In the genomic region with DNA sequence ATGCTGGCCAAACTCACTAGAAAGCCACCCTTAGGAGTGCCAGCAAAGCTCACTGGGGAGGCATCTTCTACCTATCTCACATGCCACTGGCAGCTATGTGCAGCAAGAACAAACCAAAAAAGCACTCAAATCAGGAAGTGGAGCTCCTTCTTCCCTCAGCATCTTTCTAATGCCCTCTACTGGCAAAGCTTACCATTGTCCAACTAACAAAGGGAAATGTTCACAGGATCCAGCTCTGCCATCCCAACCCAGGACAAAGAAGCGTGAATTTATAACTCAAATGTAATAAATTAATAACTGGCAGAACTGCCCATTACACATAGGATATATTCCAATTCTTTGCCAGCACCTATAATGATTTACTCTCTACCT, we compare ENCODE assay signal across 9 cellular contexts. TPM values are rescaled to one million over a fixed set of nuclear protein-coding genes. Genes with fewer than 3 reads are reported as not detected.
DNase-seq lines count a peak whose midpoint lies in the region; ATAC-seq and TF ChIP-seq lines count a peak whose summit lies in the region.
"Had no signal": no experiment of that assay in that cellular context is flagged by ENCODE, and none has a peak within 500 bp of the region (broad histone marks: within the 10 kb centered on the region; RNA-seq: fewer than 3 reads in every experiment).

No MANE protein-coding gene starts in this region.

- H3K9me3 ChIP-seq in WERI-Rb-1 (ENCODE audit: severe bottlenecking) (no peaks in the 10 kb centered on the region), tibial artery (no peaks in the 10 kb centered on the region)
- H3K9me3 ChIP-seq: neutrophil had no signal

- no peaks in the 10 kb centered on the region for H3K36me3 ChIP-seq in WERI-Rb-1
- no peaks in the 10 kb centered on the region for H3K36me3 ChIP-seq in tibial artery
- H3K36me3 ChIP-seq: neutrophil had no signal

- H3K27ac ChIP-seq in WERI-Rb-1 (no peak overlapping the region), tibial artery (no peak overlapping the region)
- H3K27ac ChIP-seq: neutrophil had no signal

- peak; percentile 46 for DNase-seq in DMS 273 (lab: John Stamatoyannopoulos, UW; ENCODE audit: unreplicated experiment)
- no peak for DNase-seq in DMS 273 treated with DMSO at 0.1 percent for 48 hours (lab: John Stamatoyannopoulos, UW)
- peak; percentile 49 for DNase-seq in Jurkat, Clone E6-1 (ENCODE audit: low read depth, low spot score)
- no peak for DNase-seq in WERI-Rb-1
- no peak for DNase-seq in left colon
- no peak for DNase-seq in tibial artery
- DNase-seq in NCI-H526 treated with DMSO at 0.1 percent for 48 hours (lab: John Stamatoyannopoulos, UW): no peak

- no peaks in the 10 kb centered on the region for H3K4me1 ChIP-seq in tibial artery

- no peaks in the 10 kb centered on the region for H3K27me3 ChIP-seq in WERI-Rb-1 (ENCODE audit: insufficient read depth, low read depth, severe bottlenecking)
- no peaks in the 10 kb centered on the region for H3K27me3 ChIP-seq in tibial artery
- H3K27me3 ChIP-seq: neutrophil had no signal

- TF ChIP-seq CTCF in WERI-Rb-1 (IDR thresholded peaks at IDR 0.05; ENCODE audit: low read depth, low read length) (peak; percentile 69), tibial artery (IDR thresholded peaks at IDR 0.05) (peak in 1 of 2 experiments; percentile 21)

- no peak overlapping the region for H3K4me3 ChIP-seq in Jurkat, Clone E6-1 (ENCODE audit: low read length)
- H3K4me3 ChIP-seq in WERI-Rb-1 (ENCODE audit: low read depth, low read length) (no peak overlapping the region), tibial artery (no peak overlapping the region)

- ATAC-seq in GM21447 (IDR thresholded peaks at IDR 0.05; ENCODE audit: unreplicated experiment) (peak; percentile 70), left colon (peak; percentile 37)

- intact Hi-C loops in left colon (cut with DNase I, micrococcal nuclease): no loop called here
- intact Hi-C loops in tibial artery (cut with DNase I; ENCODE audit: low total_unique reads): no loop called here

RNA-seq across cellular contexts. Expression of a gene that starts 38.9 kb away (rescaled TPM):
- 0.86 TPM for polyA plus RNA-seq in Jurkat, Clone E6-1 (2012; ENCODE audit: insufficient read depth, insufficient read length)
- 1 to 10 TPM; 4.2 to 5.6 TPM for total RNA-seq in left colon

RNA-seq across cellular contexts. Expression of a gene that starts 38.9 kb away (rescaled TPM):
- 8.8 TPM for polyA plus RNA-seq in Jurkat, Clone E6-1 (2012; ENCODE audit: insufficient read depth, insufficient read length)
- total RNA-seq in left colon: 10 to 100 TPM; 59.8 to 77.1 TPM

Comparison
In these comparisons a context has a peak if more than half of its experiments do, and no peak if none do; other contexts are left out.
1. DNase-seq: peak in DMS 273 (single experiment) and Jurkat, Clone E6-1 (single experiment); none in DMS 273 treated with DMSO at 0.1 percent for 48 hours (single experiment), WERI-Rb-1 (single experiment), left colon (0 of 2), tibial artery (0 of 2) and NCI-H526 treated with DMSO at 0.1 percent for 48 hours (single experiment).